22 cellular contexts compared by ENCODE assay signal in the genomic region with DNA sequence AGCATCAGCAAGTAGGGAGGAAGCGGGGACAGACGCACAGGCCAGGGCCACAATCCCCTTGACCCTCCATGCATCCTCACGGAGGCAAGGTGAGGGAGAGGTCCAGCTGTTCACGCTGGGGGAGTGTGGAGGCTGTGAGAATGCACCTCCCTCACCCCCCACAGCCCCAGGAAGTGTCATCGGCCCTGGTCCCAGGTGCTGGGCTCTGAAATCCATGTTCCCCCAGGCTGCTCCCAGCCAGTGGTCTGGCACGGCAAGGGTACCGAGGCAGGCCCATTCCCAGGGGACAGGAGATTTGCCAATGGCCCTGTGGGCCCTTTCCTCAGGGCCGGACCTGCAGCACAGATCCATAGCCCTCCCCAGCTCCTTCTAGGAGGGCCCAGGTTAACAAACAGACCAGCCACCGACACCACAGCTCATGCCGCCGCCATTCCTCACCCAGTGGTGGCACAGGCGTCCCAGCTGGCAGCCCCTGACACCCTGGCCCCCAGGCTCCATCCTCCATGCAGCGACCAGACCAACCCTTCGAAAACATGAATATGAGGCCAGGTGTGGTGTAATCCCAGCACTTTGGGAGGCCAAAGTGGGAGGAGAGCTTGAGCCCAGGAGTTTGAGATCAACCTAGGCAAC.
"Had no signal": no experiment of that assay in that cellular context is flagged by ENCODE, and none has a peak within 500 bp of the region (broad histone marks: within the 10 kb centered on the region; RNA-seq: fewer than 3 reads in every experiment).

No MANE protein-coding gene starts in this region.

- H3K4me1 Mint-ChIP-seq: activated naive CD8-positive, alpha-beta T cell treated with anti-CD3 and anti-CD28 coated beads, Interleukin-2, amount 10 ng/mL, durations not matched to agents 7 days and 5 days; activated T-helper 17 cell treated with anti-CD3 and anti-CD28 coated beads, Interleukin-2, amount 50 U/mL, for 72 hours; mesothelial cell of epicardium had no signal

- H3K9me3 ChIP-seq: upper lobe of left lung had no signal

- H3K9me3 Mint-ChIP-seq: activated naive CD4-positive, alpha-beta T cell treated with anti-CD3 and anti-CD28 coated beads for 36 hours; activated naive CD8-positive, alpha-beta T cell treated with anti-CD3 and anti-CD28 coated beads, Interleukin-2, amount 10 ng/mL, durations not matched to agents 7 days and 5 days; activated T-cell treated with anti-CD3 and anti-CD28 coated beads, Interleukin-2, amount 50 U/mL, for 24 hours; activated T-helper 17 cell treated with anti-CD3 and anti-CD28 coated beads, Interleukin-2, amount 50 U/mL, for 72 hours; dendritic cell treated with granulocyte-macrophage colony-stimulating factor and Interleukin-4, amounts not matched to agents 40 ng/mL and 50 ng/mL, for 4 days; nephron; WTC11 had no signal

- H3K27me3 ChIP-seq: upper lobe of left lung had no signal

- H3K4me3 Mint-ChIP-seq: activated naive CD4-positive, alpha-beta T cell treated with anti-CD3 and anti-CD28 coated beads for 36 hours; activated naive CD8-positive, alpha-beta T cell treated with anti-CD3 and anti-CD28 coated beads, Interleukin-2, amount 10 ng/mL, durations not matched to agents 7 days and 5 days; activated T-cell treated with anti-CD3 and anti-CD28 coated beads, Interleukin-2, amount 50 U/mL, for 24 hours; activated T-helper 17 cell treated with anti-CD3 and anti-CD28 coated beads, Interleukin-2, amount 50 U/mL, for 72 hours; dendritic cell treated with granulocyte-macrophage colony-stimulating factor and Interleukin-4, amounts not matched to agents 40 ng/mL and 50 ng/mL, for 4 days; mesothelial cell of epicardium; nephron; WTC11 had no signal

- DNase-seq: activated CD4-positive, alpha-beta T cell treated with anti-CD3 and anti-CD28 coated beads, Interleukin-2, amount 50 U/mL, for 4 hours; activated CD8-positive, alpha-beta memory T cell treated with anti-CD3 and anti-CD28 coated beads for 24 hours; activated CD8-positive, alpha-beta memory T cell treated with anti-CD3 and anti-CD28 coated beads, Interleukin-2, amount 50 U/mL, for 4 hours; activated naive CD4-positive, alpha-beta T cell treated with anti-CD3 and anti-CD28 coated beads for 36 hours; activated naive CD8-positive, alpha-beta T cell treated with anti-CD3 and anti-CD28 coated beads, Interleukin-2, amount 10 ng/mL, durations not matched to agents 7 days and 5 days; activated T-cell treated with anti-CD3 and anti-CD28 coated beads, Interleukin-2, amount 50 U/mL, for 24 hours; amniotic stem cell; cerebellar nuclear complex; effector CD4-positive, alpha-beta T cell; erythroblast; foreskin fibroblast; kidney; occipital lobe; stimulated activated CD4-positive, alpha-beta T cell treated with anti-CD3 and anti-CD28 coated beads, Interleukin-4, amount 100 ng/mL, for 24 hours; stimulated activated naive CD4-positive, alpha-beta T cell treated with Interleukin-2 at 50 U/mL for 16 hours; T-helper 1 cell had no signal

- H3K4me3 ChIP-seq: upper lobe of left lung had no signal

- H3K36me3 ChIP-seq: upper lobe of left lung had no signal

- H3K27ac Mint-ChIP-seq: activated naive CD4-positive, alpha-beta T cell treated with anti-CD3 and anti-CD28 coated beads for 36 hours; activated naive CD8-positive, alpha-beta T cell treated with anti-CD3 and anti-CD28 coated beads, Interleukin-2, amount 10 ng/mL, durations not matched to agents 7 days and 5 days; activated T-cell treated with anti-CD3 and anti-CD28 coated beads, Interleukin-2, amount 50 U/mL, for 24 hours; activated T-helper 17 cell treated with anti-CD3 and anti-CD28 coated beads, Interleukin-2, amount 50 U/mL, for 72 hours; dendritic cell treated with granulocyte-macrophage colony-stimulating factor and Interleukin-4, amounts not matched to agents 40 ng/mL and 50 ng/mL, for 4 days; mesothelial cell of epicardium; nephron; WTC11 had no signal

- H3K27ac ChIP-seq: upper lobe of left lung had no signal

- H3K36me3 Mint-ChIP-seq: activated naive CD8-positive, alpha-beta T cell treated with anti-CD3 and anti-CD28 coated beads, Interleukin-2, amount 10 ng/mL, durations not matched to agents 7 days and 5 days; mesothelial cell of epicardium; WTC11 had no signal
